Comparison of ENCODE assay signal across 1 cellular context in the genomic region with DNA sequence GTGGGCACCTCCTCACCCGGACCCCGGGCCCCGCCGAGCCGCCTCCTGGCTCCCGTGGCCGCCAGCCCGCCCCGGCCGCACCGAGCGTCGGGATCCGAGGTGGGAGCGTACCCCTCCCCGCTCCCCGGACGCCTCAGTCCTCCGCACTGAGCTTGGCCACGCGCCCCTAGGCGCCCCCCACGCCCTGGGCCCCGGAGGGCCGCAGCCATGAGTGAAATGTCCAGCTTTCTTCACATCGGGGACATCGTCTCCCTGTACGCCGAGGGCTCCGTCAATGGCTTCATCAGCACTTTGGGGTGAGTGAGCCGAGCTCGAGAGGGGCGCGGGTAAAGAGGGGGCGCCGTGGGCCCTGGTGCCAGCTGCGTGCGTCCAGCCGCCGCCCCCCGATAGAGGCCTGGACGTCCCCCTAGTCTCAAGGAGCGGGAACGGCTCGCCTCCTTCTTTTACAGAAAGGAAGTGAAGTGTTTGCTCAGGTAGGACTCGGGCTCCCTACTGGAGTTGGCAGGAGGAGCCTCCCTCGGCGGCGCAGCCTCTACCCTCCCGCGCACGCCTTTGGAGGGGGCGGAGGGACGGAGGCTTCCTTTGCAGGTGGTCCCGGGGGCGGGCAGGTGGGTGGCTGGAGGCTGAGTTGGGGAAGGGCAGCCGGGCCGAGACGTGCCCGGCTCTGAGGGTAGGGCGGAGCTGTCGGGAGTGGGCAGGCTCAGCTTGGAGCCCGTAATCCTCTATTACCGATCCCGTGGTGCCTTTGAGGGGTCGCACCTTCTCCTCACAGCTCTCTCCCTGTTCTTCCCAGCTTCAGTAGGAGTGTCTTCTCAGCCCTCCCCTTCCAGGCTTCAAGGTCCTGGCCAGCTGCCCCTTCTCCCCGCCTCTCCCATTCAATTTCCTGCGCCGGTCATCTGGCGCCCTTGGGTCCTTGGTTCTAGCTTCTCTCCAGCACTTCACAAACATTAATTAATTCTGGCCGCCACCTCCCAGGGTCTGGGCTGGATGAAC.
TF ChIP-seq lines count a peak whose summit lies in the region.

No MANE protein-coding gene starts in this region.

TF ChIP-seq in K562, 482 proteins besides CTCF, POLR2A, EP300 and RAD21 (continued from another document and continues in another):
- TF ChIP-seq GMEB1 (CRISPR knock-in tag; IDR thresholded peaks at IDR 0.05) (no peak), SRSF7 (optimal IDR thresholded peaks at IDR 0.05; ENCODE audit: low read depth, low read length) (no peak), SMAD2 (IDR thresholded peaks at IDR 0.05; ENCODE audit: low read depth, low read length) (no peak), DPF2 (IDR thresholded peaks at IDR 0.05) (no peak), KDM5B (IDR thresholded peaks at IDR 0.05; ENCODE audit: insufficient replicate concordance, low read depth, low read length) (no peak), ZBED1 (IDR thresholded peaks at IDR 0.05) (no peak), PML (IDR thresholded peaks at IDR 0.05; ENCODE audit: low read length) (no peak), C11orf30 (IDR thresholded peaks at IDR 0.05; ENCODE audit: low read depth) (no peak), SRSF9 (IDR thresholded peaks at IDR 0.05; ENCODE audit: borderline replicate concordance, low read depth, low read length) (no peak), JUNB (CRISPR knock-in tag; conservative IDR thresholded peaks at IDR 0.05) (no peak), NFRKB (IDR thresholded peaks at IDR 0.05; ENCODE audit: low read depth) (no peak), ZNF316 (IDR thresholded peaks at IDR 0.05) (peak; percentile 42), HMGN3 (IDR thresholded peaks at IDR 0.05; ENCODE audit: borderline replicate concordance, extremely low read depth, insufficient read length, low read depth, low read length) (peak; percentile 27), CHD2 (IDR thresholded peaks at IDR 0.05; ENCODE audit: low read depth, low read length) (no peak), SMAD1 (IDR thresholded peaks at IDR 0.05; ENCODE audit: low read depth, low read length, partially characterized antibody) (no peak), KDM4B (IDR thresholded peaks at IDR 0.05; ENCODE audit: borderline replicate concordance in 2 of 2, low read depth in 1 of 2) (0 out of 4 replicates have a peak, but pooled peaks of 1 of the 2 experiments have one; percentile 38), PRPF4 (IDR thresholded peaks at IDR 0.05; ENCODE audit: insufficient read depth, low read depth, low read length, poor library complexity, severe bottlenecking) (no peak), FOXK1 (CRISPR knock-in tag; IDR thresholded peaks at IDR 0.05; ENCODE audit: borderline replicate concordance) (no peak), TBL1XR1 (IDR thresholded peaks at IDR 0.05; ENCODE audit: low read length in 2 of 2) (no peak), MCM2 (IDR thresholded peaks at IDR 0.05; ENCODE audit: low read depth) (no peak), ERF (CRISPR knock-in tag; IDR thresholded peaks at IDR 0.05) (no peak), ATF4 (CRISPR knock-in tag; IDR thresholded peaks at IDR 0.05) (no peak), MTA2 (IDR thresholded peaks at IDR 0.05; ENCODE audit: low read depth) (no peak), ZC3H4 (CRISPR knock-in tag; IDR thresholded peaks at IDR 0.05; ENCODE audit: borderline replicate concordance) (no peak), ZFX (CRISPR knock-in tag; IDR thresholded peaks at IDR 0.05) (peak; percentile 54), NELFE (IDR thresholded peaks at IDR 0.05; ENCODE audit: insufficient read depth, insufficient read length) (no peak), ZNF57 (CRISPR knock-in tag; IDR thresholded peaks at IDR 0.05) (no peak), BMI1 (IDR thresholded peaks at IDR 0.05; ENCODE audit: low read length) (no peak), TAF7 (tag; IDR thresholded peaks at IDR 0.05) (no peak), ZNF274 (IDR thresholded peaks at IDR 0.05; ENCODE audit: borderline replicate concordance, low read depth, low read length) (no peak), ZNF263 (CRISPR knock-in tag; IDR thresholded peaks at IDR 0.05; ENCODE audit: borderline replicate concordance) (no peak; the same call in 1 of the 2 replicates), MECOM (CRISPR knock-in tag; IDR thresholded peaks at IDR 0.05) (no peak), ESRRB (CRISPR knock-in tag; IDR thresholded peaks at IDR 0.05; ENCODE audit: borderline replicate concordance) (no peak), PHF8 (IDR thresholded peaks at IDR 0.05; ENCODE audit: borderline replicate concordance, low read length) (peak; percentile 57; the same call in 1 of the 2 replicates), CBX8 (IDR thresholded peaks at IDR 0.05; ENCODE audit: borderline replicate concordance, extremely low read depth, low read depth, low read length, poor library complexity, severe bottlenecking) (no peak)
- TF ChIP-seq, protein P1, sequence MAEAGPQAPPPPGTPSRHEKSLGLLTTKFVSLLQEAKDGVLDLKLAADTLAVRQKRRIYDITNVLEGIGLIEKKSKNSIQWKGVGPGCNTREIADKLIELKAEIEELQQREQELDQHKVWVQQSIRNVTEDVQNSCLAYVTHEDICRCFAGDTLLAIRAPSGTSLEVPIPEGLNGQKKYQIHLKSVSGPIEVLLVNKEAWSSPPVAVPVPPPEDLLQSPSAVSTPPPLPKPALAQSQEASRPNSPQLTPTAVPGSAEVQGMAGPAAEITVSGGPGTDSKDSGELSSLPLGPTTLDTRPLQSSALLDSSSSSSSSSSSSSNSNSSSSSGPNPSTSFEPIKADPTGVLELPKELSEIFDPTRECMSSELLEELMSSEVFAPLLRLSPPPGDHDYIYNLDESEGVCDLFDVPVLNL (CRISPR knock-in tag; IDR thresholded peaks at IDR 0.05; ENCODE audit: low read depth), result no peak
- TF ChIP-seq, protein P2, sequence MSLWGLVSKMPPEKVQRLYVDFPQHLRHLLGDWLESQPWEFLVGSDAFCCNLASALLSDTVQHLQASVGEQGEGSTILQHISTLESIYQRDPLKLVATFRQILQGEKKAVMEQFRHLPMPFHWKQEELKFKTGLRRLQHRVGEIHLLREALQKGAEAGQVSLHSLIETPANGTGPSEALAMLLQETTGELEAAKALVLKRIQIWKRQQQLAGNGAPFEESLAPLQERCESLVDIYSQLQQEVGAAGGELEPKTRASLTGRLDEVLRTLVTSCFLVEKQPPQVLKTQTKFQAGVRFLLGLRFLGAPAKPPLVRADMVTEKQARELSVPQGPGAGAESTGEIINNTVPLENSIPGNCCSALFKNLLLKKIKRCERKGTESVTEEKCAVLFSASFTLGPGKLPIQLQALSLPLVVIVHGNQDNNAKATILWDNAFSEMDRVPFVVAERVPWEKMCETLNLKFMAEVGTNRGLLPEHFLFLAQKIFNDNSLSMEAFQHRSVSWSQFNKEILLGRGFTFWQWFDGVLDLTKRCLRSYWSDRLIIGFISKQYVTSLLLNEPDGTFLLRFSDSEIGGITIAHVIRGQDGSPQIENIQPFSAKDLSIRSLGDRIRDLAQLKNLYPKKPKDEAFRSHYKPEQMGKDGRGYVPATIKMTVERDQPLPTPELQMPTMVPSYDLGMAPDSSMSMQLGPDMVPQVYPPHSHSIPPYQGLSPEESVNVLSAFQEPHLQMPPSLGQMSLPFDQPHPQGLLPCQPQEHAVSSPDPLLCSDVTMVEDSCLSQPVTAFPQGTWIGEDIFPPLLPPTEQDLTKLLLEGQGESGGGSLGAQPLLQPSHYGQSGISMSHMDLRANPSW (CRISPR knock-in tag; IDR thresholded peaks at IDR 0.05), result 0 out of 2 replicates have a peak, but pooled peaks have one; percentile 58
- TF ChIP-seq, protein P3, sequence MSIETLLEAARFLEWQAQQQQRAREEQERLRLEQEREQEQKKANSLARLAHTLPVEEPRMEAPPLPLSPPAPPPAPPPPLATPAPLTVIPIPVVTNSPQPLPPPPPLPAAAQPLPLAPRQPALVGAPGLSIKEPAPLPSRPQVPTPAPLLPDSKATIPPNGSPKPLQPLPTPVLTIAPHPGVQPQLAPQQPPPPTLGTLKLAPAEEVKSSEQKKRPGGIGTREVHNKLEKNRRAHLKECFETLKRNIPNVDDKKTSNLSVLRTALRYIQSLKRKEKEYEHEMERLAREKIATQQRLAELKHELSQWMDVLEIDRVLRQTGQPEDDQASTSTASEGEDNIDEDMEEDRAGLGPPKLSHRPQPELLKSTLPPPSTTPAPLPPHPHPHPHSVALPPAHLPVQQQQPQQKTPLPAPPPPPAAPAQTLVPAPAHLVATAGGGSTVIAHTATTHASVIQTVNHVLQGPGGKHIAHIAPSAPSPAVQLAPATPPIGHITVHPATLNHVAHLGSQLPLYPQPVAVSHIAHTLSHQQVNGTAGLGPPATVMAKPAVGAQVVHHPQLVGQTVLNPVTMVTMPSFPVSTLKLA (conservative IDR thresholded peaks at IDR 0.05), result no peak
- TF ChIP-seq, protein P4, sequence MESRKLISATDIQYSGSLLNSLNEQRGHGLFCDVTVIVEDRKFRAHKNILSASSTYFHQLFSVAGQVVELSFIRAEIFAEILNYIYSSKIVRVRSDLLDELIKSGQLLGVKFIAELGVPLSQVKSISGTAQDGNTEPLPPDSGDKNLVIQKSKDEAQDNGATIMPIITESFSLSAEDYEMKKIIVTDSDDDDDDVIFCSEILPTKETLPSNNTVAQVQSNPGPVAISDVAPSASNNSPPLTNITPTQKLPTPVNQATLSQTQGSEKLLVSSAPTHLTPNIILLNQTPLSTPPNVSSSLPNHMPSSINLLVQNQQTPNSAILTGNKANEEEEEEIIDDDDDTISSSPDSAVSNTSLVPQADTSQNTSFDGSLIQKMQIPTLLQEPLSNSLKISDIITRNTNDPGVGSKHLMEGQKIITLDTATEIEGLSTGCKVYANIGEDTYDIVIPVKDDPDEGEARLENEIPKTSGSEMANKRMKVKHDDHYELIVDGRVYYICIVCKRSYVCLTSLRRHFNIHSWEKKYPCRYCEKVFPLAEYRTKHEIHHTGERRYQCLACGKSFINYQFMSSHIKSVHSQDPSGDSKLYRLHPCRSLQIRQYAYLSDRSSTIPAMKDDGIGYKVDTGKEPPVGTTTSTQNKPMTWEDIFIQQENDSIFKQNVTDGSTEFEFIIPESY (CRISPR knock-in tag; IDR thresholded peaks at IDR 0.05), result no peak
- TF ChIP-seq, protein P5, sequence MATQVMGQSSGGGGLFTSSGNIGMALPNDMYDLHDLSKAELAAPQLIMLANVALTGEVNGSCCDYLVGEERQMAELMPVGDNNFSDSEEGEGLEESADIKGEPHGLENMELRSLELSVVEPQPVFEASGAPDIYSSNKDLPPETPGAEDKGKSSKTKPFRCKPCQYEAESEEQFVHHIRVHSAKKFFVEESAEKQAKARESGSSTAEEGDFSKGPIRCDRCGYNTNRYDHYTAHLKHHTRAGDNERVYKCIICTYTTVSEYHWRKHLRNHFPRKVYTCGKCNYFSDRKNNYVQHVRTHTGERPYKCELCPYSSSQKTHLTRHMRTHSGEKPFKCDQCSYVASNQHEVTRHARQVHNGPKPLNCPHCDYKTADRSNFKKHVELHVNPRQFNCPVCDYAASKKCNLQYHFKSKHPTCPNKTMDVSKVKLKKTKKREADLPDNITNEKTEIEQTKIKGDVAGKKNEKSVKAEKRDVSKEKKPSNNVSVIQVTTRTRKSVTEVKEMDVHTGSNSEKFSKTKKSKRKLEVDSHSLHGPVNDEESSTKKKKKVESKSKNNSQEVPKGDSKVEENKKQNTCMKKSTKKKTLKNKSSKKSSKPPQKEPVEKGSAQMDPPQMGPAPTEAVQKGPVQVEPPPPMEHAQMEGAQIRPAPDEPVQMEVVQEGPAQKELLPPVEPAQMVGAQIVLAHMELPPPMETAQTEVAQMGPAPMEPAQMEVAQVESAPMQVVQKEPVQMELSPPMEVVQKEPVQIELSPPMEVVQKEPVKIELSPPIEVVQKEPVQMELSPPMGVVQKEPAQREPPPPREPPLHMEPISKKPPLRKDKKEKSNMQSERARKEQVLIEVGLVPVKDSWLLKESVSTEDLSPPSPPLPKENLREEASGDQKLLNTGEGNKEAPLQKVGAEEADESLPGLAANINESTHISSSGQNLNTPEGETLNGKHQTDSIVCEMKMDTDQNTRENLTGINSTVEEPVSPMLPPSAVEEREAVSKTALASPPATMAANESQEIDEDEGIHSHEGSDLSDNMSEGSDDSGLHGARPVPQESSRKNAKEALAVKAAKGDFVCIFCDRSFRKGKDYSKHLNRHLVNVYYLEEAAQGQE (CRISPR knock-in tag; IDR thresholded peaks at IDR 0.05; ENCODE audit: low read depth), result no peak
